In the genomic region with DNA sequence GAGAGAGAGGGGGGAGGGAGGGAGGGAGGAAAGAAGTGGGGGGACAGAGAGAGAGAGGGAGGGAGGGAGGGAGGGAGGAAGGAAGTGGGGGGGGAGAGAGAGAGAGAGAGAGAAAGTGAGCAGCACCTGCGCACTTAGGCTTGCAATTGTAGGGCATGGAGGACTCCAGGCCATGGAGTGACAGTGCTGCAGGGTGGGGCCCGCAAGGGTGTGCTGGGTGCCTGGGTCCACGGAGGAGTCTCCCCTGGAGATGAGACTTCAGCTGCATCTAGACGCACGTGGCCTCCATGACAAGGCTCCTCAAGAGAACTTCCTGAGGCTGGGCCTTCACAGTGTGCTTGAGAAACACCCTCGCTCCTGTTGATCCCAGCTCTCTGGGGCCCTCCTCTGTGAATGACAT, we compare ENCODE assay signal across 23 cellular contexts. TPM values are rescaled to one million over a fixed set of nuclear protein-coding genes. Genes with fewer than 3 reads are reported as not detected.
"Had no signal": no experiment of that assay in that cellular context is flagged by ENCODE, and none has a peak within 500 bp of the region (broad histone marks: within the 10 kb centered on the region; RNA-seq: fewer than 3 reads in every experiment).

No MANE protein-coding gene starts in this region.

- H3K4me3 Mint-ChIP-seq: activated CD8-positive, alpha-beta T cell treated with anti-CD3 and anti-CD28 coated beads for 36 hours; activated naive CD4-positive, alpha-beta T cell treated with anti-CD3 and anti-CD28 coated beads, Interleukin-2, amount 50 U/mL, for 24 hours; activated T-cell treated with anti-CD3 and anti-CD28 coated beads, Interleukin-2, amount 50 U/mL, for 72 hours; T-helper 1 cell treated with Interleukin-12 subunit alpha and Interleukin-12 subunit beta and Interleukin-4 antibody, amounts not matched to agents 30 μg/mL and 1 μg/mL, for 36 hours had no signal

- H3K27ac ChIP-seq: breast epithelium, KMS-11 had no signal

- H3K36me3 Mint-ChIP-seq: activated naive CD4-positive, alpha-beta T cell treated with anti-CD3 and anti-CD28 coated beads, Interleukin-2, amount 50 U/mL, for 24 hours had no signal

- H3K9me3 ChIP-seq: breast epithelium had no signal

- H3K36me3 ChIP-seq: breast epithelium had no signal

- H3K27me3 ChIP-seq: breast epithelium had no signal

- ATAC-seq: activated CD4-positive, CD25-positive, alpha-beta regulatory T cell treated with anti-CD3 and anti-CD28 coated beads, Interleukin-2, amount 50 U/mL, for 24 hours; activated CD8-positive, alpha-beta T cell treated with anti-CD3 and anti-CD28 coated beads for 36 hours; activated T-cell treated with anti-CD3 and anti-CD28 coated beads, Interleukin-2, amount 50 U/mL, for 72 hours had no signal

- H3K9me3 Mint-ChIP-seq: activated CD8-positive, alpha-beta T cell treated with anti-CD3 and anti-CD28 coated beads for 36 hours; activated naive CD4-positive, alpha-beta T cell treated with anti-CD3 and anti-CD28 coated beads, Interleukin-2, amount 50 U/mL, for 24 hours; activated T-cell treated with anti-CD3 and anti-CD28 coated beads, Interleukin-2, amount 50 U/mL, for 72 hours; activated T-helper 2 cell treated with anti-CD3 and anti-CD28 coated beads, Interferon-gamma antibody, Interleukin-2, Interleukin-4, amounts not matched to agents 10 μg/mL and 5 μg/mL and 100 μg/mL, durations not matched to agents 14 hours and 24 hours and 36 hours; T-helper 1 cell treated with Interleukin-12 subunit alpha and Interleukin-12 subunit beta and Interleukin-4 antibody, amounts not matched to agents 30 μg/mL and 1 μg/mL, for 36 hours had no signal

- DNase-seq: activated CD4-positive, alpha-beta T cell treated with anti-CD3 and anti-CD28 coated beads for 4 hours; activated CD8-positive, alpha-beta memory T cell treated with anti-CD3 and anti-CD28 coated beads, Interleukin-2, amount 50 U/mL, for 4 hours; activated CD8-positive, alpha-beta T cell treated with anti-CD3 and anti-CD28 coated beads for 36 hours; activated gamma-delta T cell treated with Interleukin-2 at 50 U/mL for 16 hours; activated T-cell treated with anti-CD3 and anti-CD28 coated beads, Interleukin-2, amount 50 U/mL, for 72 hours; aorta; caudate nucleus; NCI-H1105; NCI-H1436; NCI-H1694 treated with DMSO at 0.1 percent for 48 hours; NCI-H2081; NCI-H510A treated with DMSO at 0.1 percent for 48 hours; NCI-H69; NK-92 treated with Interleukin-12 subunit alpha and Interleukin-12 subunit beta, amount 100 ng/mL, for 24 hours; SHP77 had no signal

- H3K4me3 ChIP-seq: breast epithelium had no signal

- H3K27ac Mint-ChIP-seq: activated CD8-positive, alpha-beta T cell treated with anti-CD3 and anti-CD28 coated beads for 36 hours; activated T-cell treated with anti-CD3 and anti-CD28 coated beads, Interleukin-2, amount 50 U/mL, for 72 hours; activated T-helper 2 cell treated with anti-CD3 and anti-CD28 coated beads, Interferon-gamma antibody, Interleukin-2, Interleukin-4, amounts not matched to agents 10 μg/mL and 5 μg/mL and 100 μg/mL, durations not matched to agents 14 hours and 24 hours and 36 hours; T-helper 1 cell treated with Interleukin-12 subunit alpha and Interleukin-12 subunit beta and Interleukin-4 antibody, amounts not matched to agents 30 μg/mL and 1 μg/mL, for 36 hours had no signal

- H3K4me1 ChIP-seq: breast epithelium had no signal

- H3K27me3 Mint-ChIP-seq: activated CD8-positive, alpha-beta T cell treated with anti-CD3 and anti-CD28 coated beads for 36 hours; activated naive CD4-positive, alpha-beta T cell treated with anti-CD3 and anti-CD28 coated beads, Interleukin-2, amount 50 U/mL, for 24 hours had no signal

RNA-seq across cellular contexts. Expression of a gene that starts 44.5 kb away (rescaled TPM):
- total RNA-seq: activated CD8-positive, alpha-beta T cell treated with anti-CD3 and anti-CD28 coated beads for 36 hours; activated T-cell treated with anti-CD3 and anti-CD28 coated beads, Interleukin-2, amount 50 U/mL, for 72 hours; activated T-helper 2 cell treated with anti-CD3 and anti-CD28 coated beads, Interferon-gamma antibody, Interleukin-2, Interleukin-4, amounts not matched to agents 10 μg/mL and 5 μg/mL and 100 μg/mL, durations not matched to agents 14 hours and 24 hours and 36 hours; aorta; MCF 10A; SK-MEL-5 had no signal
